ENCODE assay signal across 17 cellular contexts in genomic region chr12:22256076-22256475, GRCh38.
DNase-seq lines count a peak whose midpoint lies in the region; ATAC-seq and TF ChIP-seq lines count a peak whose summit lies in the region.
"Had no signal": no experiment of that assay in that cellular context is flagged by ENCODE, and none has a peak within 500 bp of the region (broad histone marks: within the 10 kb centered on the region; RNA-seq: fewer than 3 reads in every experiment).

No MANE protein-coding gene starts in this region.

- H3K27me3 ChIP-seq in cardiac muscle cell: no peaks in the 10 kb centered on the region
- H3K27me3 ChIP-seq in esophagus muscularis mucosa: no peaks in the 10 kb centered on the region
- no peaks in the 10 kb centered on the region for H3K27me3 ChIP-seq in neural cell (ENCODE audit: insufficient read depth, low read depth, low read length)
- H3K27me3 ChIP-seq: ovary had no signal

- H3K9me3 ChIP-seq in cardiac muscle cell (ENCODE audit: low read depth) (peaks cover 2% of the 10 kb centered on the region), esophagus muscularis mucosa (no peaks in the 10 kb centered on the region), neural cell (ENCODE audit: low read length) (no peaks in the 10 kb centered on the region)
- H3K9me3 ChIP-seq: BLaER1, ovary had no signal

- peaks cover 6% of the 10 kb centered on the region for H3K36me3 Mint-ChIP-seq in activated T-cell treated with anti-CD3 and anti-CD28 coated beads, Interleukin-2, amount 50 U/mL, for 4 hours (ENCODE audit: insufficient read depth)

- no peaks in the 10 kb centered on the region for H3F3A ChIP-seq in neural cell (ENCODE audit: insufficient read depth, low read length, poor library complexity, severe bottlenecking)

- DNase-seq in cardiac muscle cell (ENCODE audit: low read depth in 1 of 2, low spot score in 1 of 2) (peak in 1 of 2 donors; percentile 45), cardiac septum (ENCODE audit: low spot score) (no peak), esophagus muscularis mucosa (ENCODE audit: extremely low spot score) (no peak), T-helper 9 cell (no peak)
- DNase-seq in activated T-cell treated with anti-CD3 and anti-CD28 coated beads, Interleukin-2, amount 50 U/mL, for 4 hours: no peak
- DNase-seq: Karpas-422; NCI-H1092 treated with DMSO at 0.1 percent for 48 hours; ovary; PC-3; stimulated activated CD4-positive, alpha-beta T cell treated with anti-CD3 and anti-CD28 coated beads, Interleukin-4, amount 100 ng/mL, for 4 hours had no signal

- TF ChIP-seq POLR2A in esophagus muscularis mucosa (IDR thresholded peaks at IDR 0.05; ENCODE audit: low read depth): no peak

- intact Hi-C loops in cardiac septum (cut with DNase I): no loop called here
- intact Hi-C loops in esophagus muscularis mucosa (cut with DNase I): no loop called here

- TF ChIP-seq EP300 in esophagus muscularis mucosa (IDR thresholded peaks at IDR 0.05) (no peak), neural cell (conservative IDR thresholded peaks at IDR 0.05; ENCODE audit: poor library complexity, severe bottlenecking) (no peak)

- no peak overlapping the region for H2AFZ ChIP-seq in neural cell (ENCODE audit: low read depth, low read length)

- whole genome bisulfite sequencing in esophagus muscularis mucosa: 45% methylated on average over 7 of the region's 7 CpGs
- WGBS in urinary bladder: 35% methylated on average over 7 of the region's 7 CpGs

- no peak overlapping the region for H3K4me3 Mint-ChIP-seq in activated T-cell treated with anti-CD3 and anti-CD28 coated beads, Interleukin-2, amount 50 U/mL, for 4 hours
- H3K4me3 Mint-ChIP-seq: central memory CD8-positive, alpha-beta T cell; T-helper 2 cell treated with Interferon-gamma antibody and Interleukin-4, amounts not matched to agents 5 μg/mL and 100 μg/mL, for 36 hours had no signal

- peaks cover 4% of the 10 kb centered on the region for H3K4me1 Mint-ChIP-seq in activated T-cell treated with anti-CD3 and anti-CD28 coated beads, Interleukin-2, amount 50 U/mL, for 4 hours (ENCODE audit: low read depth)

- TF ChIP-seq CTCF in cardiac muscle cell (IDR thresholded peaks at IDR 0.05; ENCODE audit: low read depth, low read length) (no peak), esophagus muscularis mucosa (IDR thresholded peaks at IDR 0.05) (no peak), neural cell (IDR thresholded peaks at IDR 0.05; ENCODE audit: poor library complexity, severe bottlenecking) (no peak)

- H3K79me2 ChIP-seq in neural cell (replicated peaks; ENCODE audit: insufficient read depth, low read length): no peaks in the 10 kb centered on the region

- no peaks in the 10 kb centered on the region for H3K9me3 Mint-ChIP-seq in activated T-cell treated with anti-CD3 and anti-CD28 coated beads, Interleukin-2, amount 50 U/mL, for 4 hours
- H3K9me3 Mint-ChIP-seq: central memory CD8-positive, alpha-beta T cell; T-helper 2 cell treated with Interferon-gamma antibody and Interleukin-4, amounts not matched to agents 5 μg/mL and 100 μg/mL, for 36 hours had no signal

- H3K9ac ChIP-seq in neural cell (ENCODE audit: low read length): no peak overlapping the region
- H3K9ac ChIP-seq: BLaER1 had no signal

- H3K27me3 Mint-ChIP-seq in activated T-cell treated with anti-CD3 and anti-CD28 coated beads, Interleukin-2, amount 50 U/mL, for 4 hours (ENCODE audit: low read depth): no peaks in the 10 kb centered on the region
- H3K27me3 Mint-ChIP-seq: central memory CD8-positive, alpha-beta T cell had no signal

- H3K4me1 ChIP-seq in cardiac muscle cell (ENCODE audit: low read depth) (peaks cover 39% of the 10 kb centered on the region), esophagus muscularis mucosa (peaks cover 12 to 28% (median 25%) of the 10 kb centered on the region in 4 donors), urinary bladder (ENCODE audit: insufficient read depth) (no peaks in the 10 kb centered on the region)

- ATAC-seq in activated T-cell treated with anti-CD3 and anti-CD28 coated beads, Interleukin-2, amount 50 U/mL, for 4 hours: no peak
- ATAC-seq in HG02840 (IDR thresholded peaks at IDR 0.05; ENCODE audit: low FRiP score, unreplicated experiment): no peak
- ATAC-seq: PC-3 had no signal

- H3K9me2 ChIP-seq in neural cell (ENCODE audit: insufficient read depth, low read length): no peaks in the 10 kb centered on the region

- H4K20me1 ChIP-seq in neural cell (ENCODE audit: insufficient read depth): no peaks in the 10 kb centered on the region

- H3K4me3 ChIP-seq in cardiac muscle cell: no peak overlapping the region
- peak overlapping the region in 3 of 4 donors; percentile 10 to 30 (median 27) for H3K4me3 ChIP-seq in esophagus muscularis mucosa
- H3K4me3 ChIP-seq in neural cell (ENCODE audit: low read length): peak overlapping the region; percentile 54
- no peak overlapping the region for H3K4me3 ChIP-seq in urinary bladder (ENCODE audit: low read depth, low read length)
- H3K4me3 ChIP-seq: BLaER1, ovary, skin epidermis had no signal

- H3K27ac ChIP-seq in cardiac muscle cell: peak overlapping the region; percentile 62
- H3K27ac ChIP-seq in esophagus muscularis mucosa (replicated peaks in 1 of 4): peak overlapping the region; percentile 63 to 74 (median 70)
- peak overlapping the region; percentile 15 for H3K27ac ChIP-seq in neural cell (ENCODE audit: low read length)
- H3K27ac ChIP-seq in urinary bladder (ENCODE audit: low read depth): peak overlapping the region; percentile 72
- H3K27ac ChIP-seq: BLaER1, ovary had no signal

- H3K4me2 ChIP-seq in neural cell (ENCODE audit: low read length): peak overlapping the region; percentile 57
- H3K4me2 ChIP-seq: BLaER1 had no signal

- TF ChIP-seq RAD21 in neural cell (conservative IDR thresholded peaks at IDR 0.05): no peak

- H3K36me3 ChIP-seq in cardiac muscle cell (no peaks in the 10 kb centered on the region), esophagus muscularis mucosa (no peaks in the 10 kb centered on the region), neural cell (ENCODE audit: insufficient read depth, low read length) (no peaks in the 10 kb centered on the region), urinary bladder (ENCODE audit: insufficient read depth) (no peaks in the 10 kb centered on the region)
- H3K36me3 ChIP-seq: BLaER1, ovary had no signal

TF ChIP-seq in neural cell, 6 proteins besides CTCF, POLR2A, EP300 and RAD21:
- TF ChIP-seq TAF1 (IDR thresholded peaks at IDR 0.05; ENCODE audit: low read depth): no peak
- no peak for TF ChIP-seq MXI1 (conservative IDR thresholded peaks at IDR 0.05; ENCODE audit: poor library complexity, severe bottlenecking)
- TF ChIP-seq POLR2AphosphoS5 (IDR thresholded peaks at IDR 0.05): no peak
- TF ChIP-seq SMC3 (conservative IDR thresholded peaks at IDR 0.05; ENCODE audit: poor library complexity): no peak
- no peak for TF ChIP-seq EZH2 (IDR thresholded peaks at IDR 0.05; ENCODE audit: borderline replicate concordance, insufficient read depth, low read length, poor library complexity, severe bottlenecking)
- no peak for TF ChIP-seq REST (IDR thresholded peaks at IDR 0.05; ENCODE audit: borderline replicate concordance)
TF ChIP-seq in neural cell: peak in this region for 0.

Comparison
In these comparisons a context has a peak if more than half of its experiments do, and no peak if none do; other contexts are left out.
1. H3K27ac ChIP-seq: peak in every context shown above with its lines; median percentile 72 in urinary bladder; 70 in esophagus muscularis mucosa; 62 in cardiac muscle cell; 15 in neural cell.
2. H3K4me3 ChIP-seq: peak in esophagus muscularis mucosa (3 of 4) and neural cell (single experiment); none in cardiac muscle cell (single experiment) and urinary bladder (single experiment).